ENCODE assay signal across 23 cellular contexts in genomic region chr5:133797167-133797566, GRCh38.
DNase-seq lines count a peak whose midpoint lies in the region; ATAC-seq and TF ChIP-seq lines count a peak whose summit lies in the region.
"Had no signal": no experiment of that assay in that cellular context is flagged by ENCODE, and none has a peak within 500 bp of the region (broad histone marks: within the 10 kb centered on the region; RNA-seq: fewer than 3 reads in every experiment).

No MANE protein-coding gene starts in this region.

- TF ChIP-seq CTCF in fibroblast of pulmonary artery (IDR thresholded peaks at IDR 0.05; ENCODE audit: low read length, missing control alignments) (no peak), GM10248 (IDR thresholded peaks at IDR 0.05; ENCODE audit: control extremely low read depth, extremely low read depth, low read depth, missing control alignments) (no peak)

- ATAC-seq in HG03460 (IDR thresholded peaks at IDR 0.05; ENCODE audit: unreplicated experiment), result no peak

- DNase-seq in A172 (ENCODE audit: low spot score), result peak; percentile 56
- peak; percentile 2 for DNase-seq in amniotic epithelial cell (ENCODE audit: low read depth)
- DNase-seq in fibroblast of pulmonary artery (ENCODE audit: low read depth), result peak; percentile 34
- peak; percentile 8 for DNase-seq in non-pigmented ciliary epithelial cell (ENCODE audit: low read depth)
- no peak for DNase-seq in GM10248 (ENCODE audit: extremely low spot score)
- DNase-seq in NOMO-1 treated with dmso at 0.1 percent for 144 hours (lab: John Stamatoyannopoulos, UW; ENCODE audit: unreplicated experiment), result no peak
- DNase-seq: ACHN; BE2C; CD8-positive, alpha-beta memory T cell; DMS 273 treated with DMSO at 0.1 percent for 48 hours; DMS79; GM23248; H7; KBM-7; MG63; NCI-H1105 treated with DMSO at 0.1 percent for 48 hours; NCI-H2029; NCI-H446 treated with DMSO at 0.1 percent for 48 hours; NCI-H526; NCI-H82; NK-92 treated with Interleukin-12 subunit alpha and Interleukin-12 subunit beta, amount 100 ng/mL, for 24 hours; SHP77 treated with DMSO at 0.1 percent for 48 hours had no signal

- CTCF ChIA-PET in GM10248 (lab: Yijun Ruan, JAX), result interaction anchor here (1.1 kb wide), 1 partner anchor 10 kb away, joined by 3 read pairs; no protein-coding TSS in a partner anchor

- H3K4me3 ChIP-seq in fibroblast of pulmonary artery (replicated peaks; ENCODE audit: low read depth, low read length), result no peak overlapping the region
- H3K4me3 ChIP-seq: GM23248, MG63 had no signal

- POLR2A ChIA-PET in GM10248 (lab: Yijun Ruan, JAX), result no interaction called here

Comparison
In these comparisons a context has a peak if more than half of its experiments do, and no peak if none do; other contexts are left out.
1. DNase-seq: peak in A172 (single experiment), amniotic epithelial cell (single experiment), fibroblast of pulmonary artery (single experiment) and non-pigmented ciliary epithelial cell (single experiment); none in GM10248 (single experiment) and NOMO-1 treated with dmso at 0.1 percent for 144 hours (single experiment).